ENCODE assay signal across 9 cellular contexts in genomic region chr11:33891714-33892327, GRCh38. TPM values are rescaled to one million over a fixed set of nuclear protein-coding genes. Genes with fewer than 3 reads are reported as not detected.
DNase-seq lines count a peak whose midpoint lies in the region; ATAC-seq, FAIRE-seq and TF ChIP-seq lines count a peak whose summit lies in the region.
"Had no signal": no experiment of that assay in that cellular context is flagged by ENCODE, and none has a peak within 500 bp of the region (broad histone marks: within the 10 kb centered on the region; RNA-seq: fewer than 3 reads in every experiment).

TSS of gene LMO2 (minus strand) at chr11:33892076. CDS start at chr11:33869716, 22,360 bp downstream.

- no TSS peak for BruUV-seq in GM12878 (replicated peaks; lab: Mats Ljungman, UMichigan)

- H3K36me3 ChIP-seq in GM12878 (ENCODE audit: control insufficient read depth in 2 of 2, insufficient read depth in 2 of 2, low read length in 1 of 2), result no peaks in the 10 kb centered on the region
- no peaks in the 10 kb centered on the region for H3K36me3 ChIP-seq in neutrophil

- no peak within 1 kb of the TSS for H2AFZ ChIP-seq in GM12878 (ENCODE audit: control insufficient read depth, low read depth, low read length)

- ATAC-seq in GM12878 (no peak), HG03025 (IDR thresholded peaks at IDR 0.05; ENCODE audit: low FRiP score, unreplicated experiment) (no peak), GM18870 (IDR thresholded peaks at IDR 0.05; ENCODE audit: unreplicated experiment) (no peak)

- no peak within 1 kb of the TSS; the same call in 1 of the 2 replicates for H3K9ac ChIP-seq in GM12878 (ENCODE audit: control insufficient read depth, insufficient read depth, low read length)

- SMC1A ChIA-PET in GM12878 (lab: Charles Lee; ENCODE audit: uncharacterized antibody, unreplicated experiment), result interaction anchor here (0.6 to 0.9 kb wide), 2 partner anchors 24 to 1019 kb away, joined by 3 read pairs; no protein-coding TSS in a partner anchor

- no peak for FAIRE-seq in GM12878 (lab: Jason Lieb, UNC)
- FAIRE-seq: TTC549 had no signal

- H4K20me1 ChIP-seq in GM12878 (ENCODE audit: control insufficient read depth, insufficient read depth), result no peaks in the 10 kb centered on the region

- POLR2A ChIA-PET in GM12878 (lab: Charles Lee), result interaction anchor here (1.0 kb wide), 1 partner anchor 21 kb away, joined by 3 read pairs; no protein-coding TSS in a partner anchor

- H3K27me3 ChIP-seq in GM12878 (replicated peaks in 1 of 2; ENCODE audit: control insufficient read depth in 2 of 2, insufficient read depth in 2 of 2, low read length in 1 of 2) (no peaks in the 10 kb centered on the region; a peak in 1 of 4 replicates), neutrophil (no peaks in the 10 kb centered on the region)

- no peak for TF ChIP-seq POLR2A in GM12878 (IDR thresholded peaks at IDR 0.05; ENCODE audit: low read depth, low read length)

- H3K4me1 ChIP-seq in GM12878 (ENCODE audit: control insufficient read depth, insufficient read depth, low read length) (peaks cover 29% of the 10 kb centered on the region), neutrophil (ENCODE audit: control insufficient read depth in 1 of 2, insufficient read depth in 1 of 2, low read depth in 1 of 2, low read length in 1 of 2) (peaks cover 85 to 95% of the 10 kb centered on the region in 2 experiments)

- TF ChIP-seq RAD21 in GM12878 (IDR thresholded peaks at IDR 0.05; ENCODE audit: insufficient read depth, low read depth, low read length), result no peak

- H3K4me2 ChIP-seq in GM12878 (ENCODE audit: control insufficient read depth, insufficient read depth), result no peak within 1 kb of the TSS

- RAD21 ChIA-PET in GM12878 (lab: Charles Lee; ENCODE audit: unreplicated experiment), result no interaction called here

- H3K27ac ChIP-seq in GM12878 (ENCODE audit: control insufficient read depth, insufficient read depth), result peak within 1 kb of the TSS; percentile 15; the same call in 1 of the 2 replicates
- H3K27ac ChIP-seq in neutrophil, result peak within 1 kb of the TSS; percentile 85

- no peaks in the 10 kb centered on the region for H3K79me2 ChIP-seq in GM12878 (ENCODE audit: control insufficient read depth, insufficient read depth, low read length)

- 32% methylated on average over 9 of the region's 9 CpGs for WGBS in GM12878 (ENCODE audit: insufficient coverage, insufficient replicate concordance, low lambda C conversion rate, missing lambda C conversion rate)

- H3K9me3 ChIP-seq in GM12878 (replicated peaks; ENCODE audit: control insufficient read depth, insufficient read depth, low read length), result no peaks in the 10 kb centered on the region; the same call in 2 of the 3 replicates
- H3K9me3 ChIP-seq in neutrophil, result no peaks in the 10 kb centered on the region

- CTCF ChIA-PET in GM12878 (lab: Yijun Ruan, JAX), result interaction anchor here (1.1 to 1.6 kb wide), 4 partner anchors 14 to 28 kb away, joined by 3 read pairs; no protein-coding TSS in a partner anchor

- H3K4me3 ChIP-seq in GM12864 (ENCODE audit: low read depth, low read length) (peak within 1 kb of the TSS; percentile 49), GM12878 (0 out of 2 replicates have a peak within 1 kb of the TSS, but pooled peaks have one; percentile 73), neutrophil (ENCODE audit: low read depth in 1 of 2, low read length in 1 of 2) (peak within 1 kb of the TSS; percentile 35 to 53)

- intact Hi-C loops in GM12878 (cut with micrococcal nuclease; ENCODE audit: unreplicated experiment), result no loop called here

- in situ Hi-C loops in GM12878 (cut with MboI), result no loop called here

- no peak for TF ChIP-seq EP300 in GM12878 (IDR thresholded peaks at IDR 0.05; ENCODE audit: borderline replicate concordance in 1 of 2, control insufficient read depth in 1 of 2, low read depth in 2 of 2, low read length in 2 of 2)

- no peak for TF ChIP-seq CTCF in GM12864 (IDR thresholded peaks at IDR 0.05; ENCODE audit: low read depth, low read length, missing control alignments)
- no peak for TF ChIP-seq CTCF in GM12878 (IDR thresholded peaks at IDR 0.05 in 2 of 3, conservative IDR thresholded peaks at IDR 0.05 in 1 of 3; ENCODE audit: control insufficient read depth in 2 of 3, extremely low read depth in 1 of 3, insufficient read depth in 1 of 3, low read depth in 3 of 3, low read length in 3 of 3)
- TF ChIP-seq CTCF in neutrophil (IDR thresholded peaks at IDR 0.05), result no peak

- no peak for DNase-seq in GM12864 (ENCODE audit: low read depth)
- DNase-seq in NCI-H2029 treated with DMSO at 0.1 percent for 48 hours (lab: John Stamatoyannopoulos, UW), result peak; percentile 91
- DNase-seq in GM12878 (ENCODE audit: low read depth, low spot score), result no peak
- DNase-seq in kidney tubule cell (ENCODE audit: low spot score), result no peak
- DNase-seq in T-helper 1 cell, result no peak

TF ChIP-seq in GM12878, 131 proteins besides CTCF, POLR2A, EP300 and RAD21:
- TF ChIP-seq YBX1 (IDR thresholded peaks at IDR 0.05), result no peak

RNA-seq across cellular contexts. Expression of gene LMO2, which starts in this region (rescaled TPM):
- not detected in 2 replicates for total RNA-seq in GM12878 (2013; cell fraction: nucleolus; rRNA removed)
- total RNA-seq in GM12878 (2014; rRNA removed), result 0.98 and 1.7 TPM in 2 replicates
- 1.0 and 1.2 TPM in 2 replicates for total RNA-seq in GM12878 (2014; rRNA removed; fragmentation: Illumina TruSeq; extraction: Trizol)
- total RNA-seq in GM12878 (2021), result 0.98 and 1.7 TPM in 2 replicates
- polyA plus RNA-seq in GM12878 (2011; ENCODE audit: low read depth), result 4.0 TPM
- 1.1 TPM in 2 replicates for polyA plus RNA-seq in GM12878 (2011; rRNA removed)
- 0.42 and 0.53 TPM in 2 replicates for polyA plus RNA-seq in GM12878 (2011; cell fraction: cytosol; rRNA removed)
- 0.24 and 0.25 TPM in 2 replicates for polyA plus RNA-seq in GM12878 (2011; cell fraction: nucleus; rRNA removed)
- polyA plus RNA-seq in GM12878 (2012), result 4.1 and 7.5 TPM in 2 replicates
- 1.4 and 1.9 TPM in 2 replicates for polyA plus RNA-seq in GM12878 (2014; fragmentation: Illumina TruSeq; extraction: Trizol)
- under 1 TPM; 0.29 to 0.47 TPM for polyA plus RNA-seq in GM12878 (2014; fragmentation: Nextera tagmentation; extraction: Ambion mirVana)
- 1.7 TPM in 2 replicates for polyA plus RNA-seq in GM12878 (2014; rRNA removed)
- polyA plus RNA-seq in GM12878 (2016; fragmentation: Nextera tagmentation; extraction: Ambion mirVana), result under 1 TPM in 1 of 2 experiments, not detected in 1; 0.37 TPM
- 0.37 and 0.88 TPM in 2 replicates for polyA minus RNA-seq in GM12878 (2011; rRNA and poly(A)+ RNA removed)
- not detected in 2 replicates for polyA minus RNA-seq in GM12878 (2011; cell fraction: cytosol; rRNA and poly(A)+ RNA removed)
- polyA minus RNA-seq in GM12878 (2011; cell fraction: nucleus; rRNA and poly(A)+ RNA removed), result 0.12 and 0.48 TPM in 2 replicates
